7 cellular contexts compared by ENCODE assay signal in the genomic region with DNA sequence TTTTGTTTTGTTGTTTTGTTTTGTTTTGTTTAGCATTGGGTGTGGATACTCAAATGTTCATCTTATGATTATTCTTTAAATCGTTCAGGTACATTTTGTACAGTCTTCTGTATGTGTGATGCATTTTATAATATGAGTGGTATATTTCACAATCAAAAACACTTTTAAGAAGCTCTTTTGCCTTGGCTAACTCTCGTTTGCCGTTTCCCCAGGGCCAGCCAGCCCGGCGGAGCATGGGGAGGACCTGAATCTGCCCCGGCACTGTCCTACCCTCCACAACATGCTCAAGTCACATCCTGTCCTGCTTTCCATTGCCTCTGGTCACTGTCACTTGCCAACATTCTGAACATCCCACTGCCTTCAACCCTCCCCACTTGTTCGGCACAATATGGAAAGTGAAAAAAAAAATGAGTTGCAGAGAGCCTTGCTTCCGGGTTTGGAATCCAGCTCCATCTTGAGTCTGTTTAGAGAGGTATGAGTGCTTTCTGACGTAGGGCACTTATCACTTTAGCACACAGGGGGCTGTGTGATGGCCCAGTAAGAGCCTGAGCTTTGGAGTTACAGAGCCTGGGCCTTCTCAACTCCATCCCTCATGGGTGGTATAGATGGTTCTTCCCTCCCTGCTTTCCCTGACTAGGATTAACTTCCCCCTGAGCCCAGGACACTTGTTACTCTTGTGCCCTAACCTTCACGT.
DNase-seq lines count a peak whose midpoint lies in the region; ATAC-seq and TF ChIP-seq lines count a peak whose summit lies in the region.
"Not testable (repeated sequence)": the region's sequence is repeated elsewhere in the genome, so short reads cannot be mapped to it uniquely, and the experiment has no call there.

No MANE protein-coding gene starts in this region.

- not testable (repeated sequence) for H3K36me3 Mint-ChIP-seq in activated T-helper 1 cell treated with anti-CD3 and anti-CD28 coated beads, Interleukin-12 subunit alpha, Interleukin-12 subunit beta, Interleukin-2, Interleukin-4 antibody, amounts not matched to agents 30 ng/mL and 10 ng/mL and 1 ng/mL, durations not matched to agents 14 hours and 24 hours and 36 hours (ENCODE audit: low read depth)

- H2BK120ac ChIP-seq in trophoblast cell (ENCODE audit: insufficient read depth, low read length, poor library complexity): not testable (repeated sequence)

- H3K9me3 ChIP-seq in lower lobe of right lung; trophoblast cell (ENCODE audit: insufficient read depth, low read depth, low read length): not testable (repeated sequence)

- H3K14ac ChIP-seq in trophoblast cell (ENCODE audit: low read length): not testable (repeated sequence)

- peak overlapping the region; percentile 3 for H3K27ac Mint-ChIP-seq in activated T-helper 1 cell treated with anti-CD3 and anti-CD28 coated beads, Interleukin-12 subunit alpha, Interleukin-12 subunit beta, Interleukin-2, Interleukin-4 antibody, amounts not matched to agents 30 ng/mL and 10 ng/mL and 1 ng/mL, durations not matched to agents 14 hours and 24 hours and 36 hours

- no CpG with 5 or more reads among the region's 10 CpGs for WGBS in trophoblast cell (ENCODE audit: extremely low coverage, insufficient coverage, insufficient read length)

- not testable (repeated sequence) for H3K4me2 ChIP-seq in trophoblast cell (ENCODE audit: low read length)

- H3K18ac ChIP-seq in trophoblast cell (ENCODE audit: low read length): not testable (repeated sequence)

- not testable (repeated sequence) for H3K9ac ChIP-seq in trophoblast cell (ENCODE audit: low read length)

- H3K4me1 Mint-ChIP-seq in activated T-helper 1 cell treated with anti-CD3 and anti-CD28 coated beads, Interleukin-12 subunit alpha, Interleukin-12 subunit beta, Interleukin-2, Interleukin-4 antibody, amounts not matched to agents 30 ng/mL and 10 ng/mL and 1 ng/mL, durations not matched to agents 14 hours and 24 hours and 36 hours (ENCODE audit: low read depth): not testable (repeated sequence)

- not testable (repeated sequence) for H4K8ac ChIP-seq in trophoblast cell (ENCODE audit: low read depth, low read length)

- H3K27ac ChIP-seq in caudate nucleus (ENCODE audit: low read depth, low read length): peak overlapping the region; percentile 40
- H3K27ac ChIP-seq in lower lobe of right lung: peak overlapping the region; percentile 46
- not testable (repeated sequence) for H3K27ac ChIP-seq in trophoblast cell (ENCODE audit: low read depth, low read length)
- H3K27ac ChIP-seq in substantia nigra (ENCODE audit: low read depth, low read length, poor library complexity, severe bottlenecking): peak overlapping the region; percentile 49

- H3K9me3 Mint-ChIP-seq in activated T-helper 1 cell treated with anti-CD3 and anti-CD28 coated beads, Interleukin-12 subunit alpha, Interleukin-12 subunit beta, Interleukin-2, Interleukin-4 antibody, amounts not matched to agents 30 ng/mL and 10 ng/mL and 1 ng/mL, durations not matched to agents 14 hours and 24 hours and 36 hours: not testable (repeated sequence)

- H2BK12ac ChIP-seq in trophoblast cell (ENCODE audit: low read length): not testable (repeated sequence)

- H3K23ac ChIP-seq in trophoblast cell (ENCODE audit: low read length): not testable (repeated sequence)

- H2AK5ac ChIP-seq in trophoblast cell (ENCODE audit: low read length): not testable (repeated sequence)

- TF ChIP-seq CTCF in lower lobe of right lung (IDR thresholded peaks at IDR 0.05): not testable (repeated sequence)

- peak overlapping the region; percentile 14 for H4K91ac ChIP-seq in trophoblast cell (ENCODE audit: low read depth, low read length)

- not testable (repeated sequence) for H2AFZ ChIP-seq in trophoblast cell (ENCODE audit: insufficient read depth, low read length, poor library complexity)

- not testable (repeated sequence) for H3K4me3 Mint-ChIP-seq in activated T-helper 1 cell treated with anti-CD3 and anti-CD28 coated beads, Interleukin-12 subunit alpha, Interleukin-12 subunit beta, Interleukin-2, Interleukin-4 antibody, amounts not matched to agents 30 ng/mL and 10 ng/mL and 1 ng/mL, durations not matched to agents 14 hours and 24 hours and 36 hours

- H3K4ac ChIP-seq in trophoblast cell (ENCODE audit: low read depth, low read length): not testable (repeated sequence)

- intact Hi-C loops in activated T-helper 1 cell treated with anti-CD3 and anti-CD28 coated beads, Interleukin-12 subunit alpha, Interleukin-12 subunit beta, Interleukin-2, Interleukin-4 antibody, amounts not matched to agents 30 ng/mL and 10 ng/mL and 1 ng/mL, durations not matched to agents 14 hours and 24 hours and 36 hours (cut with micrococcal nuclease); lower lobe of right lung (cut with DNase I): not testable (repeated sequence)

- peak; percentile 71 to 88 for ATAC-seq in lower lobe of right lung

- not testable (repeated sequence) for H3K27me3 Mint-ChIP-seq in activated T-helper 1 cell treated with anti-CD3 and anti-CD28 coated beads, Interleukin-12 subunit alpha, Interleukin-12 subunit beta, Interleukin-2, Interleukin-4 antibody, amounts not matched to agents 30 ng/mL and 10 ng/mL and 1 ng/mL, durations not matched to agents 14 hours and 24 hours and 36 hours (ENCODE audit: insufficient read depth)

- H3K4me3 ChIP-seq in lower lobe of right lung; trophoblast cell (ENCODE audit: low read depth, low read length): not testable (repeated sequence)

- H3K4me1 ChIP-seq in lower lobe of right lung; trophoblast cell (ENCODE audit: control insufficient read depth in 1 of 2, insufficient read depth in 2 of 2, low read length in 2 of 2): not testable (repeated sequence)

- not testable (repeated sequence) for H3K27me3 ChIP-seq in lower lobe of right lung (ENCODE audit: low read depth); trophoblast cell (ENCODE audit: insufficient read depth, low read length)

- not testable (repeated sequence) for H3K36me3 ChIP-seq in lower lobe of right lung; trophoblast cell (ENCODE audit: control insufficient read depth in 1 of 2, insufficient read depth in 2 of 2, low read length in 2 of 2)

- not testable (repeated sequence) for H3K79me1 ChIP-seq in trophoblast cell (ENCODE audit: low read length)

- H4K12ac ChIP-seq in trophoblast cell (ENCODE audit: low read depth, low read length): not testable (repeated sequence)

- DNase-seq in D341Med (ENCODE audit: low spot score) (peak; percentile 0), amniotic epithelial cell (ENCODE audit: low read depth) (peak; percentile 8)
- not testable (repeated sequence) for DNase-seq in activated T-helper 1 cell treated with anti-CD3 and anti-CD28 coated beads, Interleukin-12 subunit alpha, Interleukin-12 subunit beta, Interleukin-2, Interleukin-4 antibody, amounts not matched to agents 30 ng/mL and 10 ng/mL and 1 ng/mL, durations not matched to agents 14 hours and 24 hours and 36 hours (ENCODE audit: low spot score); caudate nucleus (lab: John Stamatoyannopoulos, UW); lower lobe of right lung; trophoblast cell; substantia nigra (lab: John Stamatoyannopoulos, UW)

- H3K79me2 ChIP-seq in trophoblast cell (ENCODE audit: control insufficient read depth, insufficient read depth, low read length, poor library complexity): not testable (repeated sequence)

- not testable (repeated sequence) for H2BK5ac ChIP-seq in trophoblast cell (ENCODE audit: low read depth, low read length, poor library complexity)
